In genomic region chr19:14091885-14092462, GRCh38 we compare ENCODE assay signal across 6 cellular contexts. TPM values are rescaled to one million over a fixed set of nuclear protein-coding genes. Genes with fewer than 3 reads are reported as not detected.
DNase-seq lines count a peak whose midpoint lies in the region; ATAC-seq and TF ChIP-seq lines count a peak whose summit lies in the region.

No MANE protein-coding gene starts in this region.

- no peaks in the 10 kb centered on the region for H3K27me3 ChIP-seq in effector memory CD4-positive, alpha-beta T cell (replicated peaks; ENCODE audit: control insufficient read depth, insufficient read depth, low read length, poor library complexity, severe bottlenecking)
- H3K27me3 ChIP-seq in gastrocnemius medialis: no peaks in the 10 kb centered on the region

- H3K4me1 ChIP-seq in effector memory CD4-positive, alpha-beta T cell (ENCODE audit: control insufficient read depth, insufficient read depth, low read length, poor library complexity, severe bottlenecking): no peaks in the 10 kb centered on the region
- H3K4me1 ChIP-seq in gastrocnemius medialis: peaks cover 0 to 5% of the 10 kb centered on the region in 2 donors

- TF ChIP-seq POLR2A in gastrocnemius medialis (IDR thresholded peaks at IDR 0.05): no peak

- intact Hi-C loops in gastrocnemius medialis (cut with DNase I; ENCODE audit: low total_unique reads): loop anchor here (2.0 kb wide), 2 partner anchors 15 to 23 kb away; no protein-coding TSS in a partner anchor

- DNase-seq in LNCaP clone FGC (ENCODE audit: low read depth) (no peak), gastrocnemius medialis (no peak)
- no peak for DNase-seq in effector memory CD4-positive, alpha-beta T cell

- TF ChIP-seq CTCF in LNCaP clone FGC (IDR thresholded peaks at IDR 0.05; ENCODE audit: control insufficient read depth, extremely low read depth, insufficient read depth) (no peak), gastrocnemius medialis (IDR thresholded peaks at IDR 0.05 in 4 of 5, conservative IDR thresholded peaks at IDR 0.05 in 1 of 5) (no peak)

- in situ Hi-C loops in gastrocnemius medialis (cut with MboI; ENCODE audit: low sequenced_read_pairs in 4 of 4): no loop called here

- H3K4me3 ChIP-seq in LNCaP clone FGC (ENCODE audit: low read depth, low read length) (peak overlapping the region; percentile 71), gastrocnemius medialis (peak overlapping the region; percentile 63 to 89 (median 74))
- peak overlapping the region; percentile 77 for H3K4me3 ChIP-seq in effector memory CD4-positive, alpha-beta T cell (ENCODE audit: insufficient read depth, low read depth, low read length, poor library complexity, severe bottlenecking)

- peak; percentile 10 for ATAC-seq in GM18861 (IDR thresholded peaks at IDR 0.05; ENCODE audit: unreplicated experiment)
- ATAC-seq in gastrocnemius medialis: no peak
- no peak for ATAC-seq in HG03521 (IDR thresholded peaks at IDR 0.05; ENCODE audit: unreplicated experiment)
- ATAC-seq in HG02571 (IDR thresholded peaks at IDR 0.05; ENCODE audit: unreplicated experiment): no peak

- H3K9me3 ChIP-seq in effector memory CD4-positive, alpha-beta T cell (ENCODE audit: control insufficient read depth, low read length): no peaks in the 10 kb centered on the region
- peaks cover 0 to 9% (median 7%) of the 10 kb centered on the region in 3 donors for H3K9me3 ChIP-seq in gastrocnemius medialis

- H3K27ac ChIP-seq in effector memory CD4-positive, alpha-beta T cell (ENCODE audit: insufficient read depth, low read length, poor library complexity, severe bottlenecking): peak overlapping the region; percentile 77
- H3K27ac ChIP-seq in gastrocnemius medialis: peak overlapping the region; percentile 89 to 96 (median 92)

- H3K36me3 ChIP-seq in effector memory CD4-positive, alpha-beta T cell (ENCODE audit: control insufficient read depth, insufficient read depth, low read length): peaks cover 7% of the 10 kb centered on the region
- H3K36me3 ChIP-seq in gastrocnemius medialis: peaks cover 0 to 20% of the 10 kb centered on the region in 2 donors

RNA-seq across cellular contexts. Expression of gene SAMD1, which starts 1.4 kb away (rescaled TPM):
- total RNA-seq in gastrocnemius medialis: 10 to 100 TPM; 15.1 to 71.8 (median 40.2) TPM

RNA-seq across cellular contexts. Expression of gene C19orf67, which starts 6.4 kb away (rescaled TPM):
- not detected for total RNA-seq in gastrocnemius medialis

RNA-seq across cellular contexts. Expression of gene MISP3, which starts 19.4 kb away (rescaled TPM):
- 1 to 10 TPM; 1.8 to 8.0 (median 5.7) TPM for total RNA-seq in gastrocnemius medialis

RNA-seq across cellular contexts. Expression of gene PRKACA, which starts 25.6 kb away (rescaled TPM):
- total RNA-seq in gastrocnemius medialis: 100 to 1,000 TPM in 3 of 4 donors, 10 to 100 TPM in 1; 74.7 to 180 (median 147) TPM

RNA-seq across cellular contexts. Expression of gene PALM3, which starts 30.1 kb away (rescaled TPM):
- not detected for total RNA-seq in gastrocnemius medialis
